In genomic region chr9:99911600-99911999, GRCh38 we compare ENCODE assay signal across 20 cellular contexts. TPM values are rescaled to one million over a fixed set of nuclear protein-coding genes. Genes with fewer than 3 reads are reported as not detected.
DNase-seq lines count a peak whose midpoint lies in the region; ATAC-seq, FAIRE-seq and TF ChIP-seq lines count a peak whose summit lies in the region.
"Had no signal": no experiment of that assay in that cellular context is flagged by ENCODE, and none has a peak within 500 bp of the region (broad histone marks: within the 10 kb centered on the region; RNA-seq: fewer than 3 reads in every experiment).

No MANE protein-coding gene starts in this region.

- no peak overlapping the region for H3K27ac Mint-ChIP-seq in WTC11
- H3K27ac Mint-ChIP-seq: B cell; CD4-positive, alpha-beta T cell; CD8-positive, alpha-beta T cell had no signal

- no peaks in the 10 kb centered on the region for H3K9me3 ChIP-seq in HepG2 (ENCODE audit: low read length)
- no peaks in the 10 kb centered on the region for H3K9me3 ChIP-seq in right lobe of liver
- H3K9me3 ChIP-seq: A549; BLaER1 treated with 17β-estradiol and CSF1 and Interleukin-3, amounts not matched to agents 10 nM and 100 nM; Caco-2 had no signal

- no peak overlapping the region for H3K27ac ChIP-seq in HepG2 (ENCODE audit: extremely low read length, insufficient read depth, low read length)
- H3K27ac ChIP-seq in right lobe of liver, result no peak overlapping the region
- H3K27ac ChIP-seq: 22Rv1; A549; BLaER1 treated with 17β-estradiol and CSF1 and Interleukin-3, amounts not matched to agents 10 nM and 100 nM; C4-2B had no signal

- ATAC-seq in HepG2 (no peak), right lobe of liver (no peak), WTC11 (no peak)
- ATAC-seq in activated T-cell treated with anti-CD3 and anti-CD28 coated beads, Interleukin-2, amount 50 U/mL, for 4 hours, result no peak
- ATAC-seq: A549; CD8-positive, alpha-beta T cell had no signal

- WGBS in HepG2 (ENCODE audit: low lambda C conversion rate), result 96% methylated on average over 7 of the region's 7 CpGs
- 100% methylated on average over 2 of the region's 7 CpGs for WGBS in right lobe of liver (ENCODE audit: insufficient coverage, low coverage, low lambda C conversion rate, missing lambda C conversion rate)

- POLR2A ChIA-PET in HepG2 (lab: Yijun Ruan, JAX) (no interaction called here), WTC11 (lab: Charles Lee) (no interaction called here)

- TF ChIP-seq RAD21 in HepG2 (CRISPR knock-in tag; IDR thresholded peaks at IDR 0.05), result no peak

- in situ Hi-C loops in HepG2 (cut with HindIII; ENCODE audit: extremely low pct_ligation_motif_present, low pct_unique_long_range_greater_than_20kb), result no loop called here

- BruUV-seq in HepG2 (replicated peaks; lab: Mats Ljungman, UMichigan), result no TSS peak

- TF ChIP-seq CTCF in HepG2 (CRISPR knock-in tag; IDR thresholded peaks at IDR 0.05) (no peak), right lobe of liver (IDR thresholded peaks at IDR 0.05) (no peak), WTC11 (IDR thresholded peaks at IDR 0.05) (no peak)

- DNase-seq in HepG2 (ENCODE audit: low spot score) (no peak), right lobe of liver (no peak), WTC11 (ENCODE audit: low spot score) (no peak), SW 1271 (lab: John Stamatoyannopoulos, UW) (no peak)
- DNase-seq in activated T-cell treated with anti-CD3 and anti-CD28 coated beads, Interleukin-2, amount 50 U/mL, for 4 hours, result no peak
- DNase-seq: AML-193; Caco-2; Calu3; CD4-positive, alpha-beta T cell; CD8-positive, alpha-beta T cell; DMS79 treated with DMSO at 0.1 percent for 48 hours; GF-D8 had no signal

- no peaks in the 10 kb centered on the region for H3K27me3 ChIP-seq in HepG2 (ENCODE audit: control insufficient read depth in 1 of 2, insufficient read depth in 2 of 2, low read length in 2 of 2)
- H3K27me3 ChIP-seq in right lobe of liver, result no peaks in the 10 kb centered on the region
- H3K27me3 ChIP-seq: BLaER1 treated with 17β-estradiol and CSF1 and Interleukin-3, amounts not matched to agents 10 nM and 100 nM had no signal

- TF ChIP-seq EP300 in HepG2 (IDR thresholded peaks at IDR 0.05; ENCODE audit: low read depth in 2 of 2, low read length in 2 of 2) (no peak), HepG2 (CRISPR knock-in tag; IDR thresholded peaks at IDR 0.05; ENCODE audit: borderline replicate concordance) (no peak)

- peaks cover 13% of the 10 kb centered on the region for H3K4me1 ChIP-seq in HepG2 (ENCODE audit: insufficient read depth, low read length)
- H3K4me1 ChIP-seq in right lobe of liver, result peaks cover 0 to 6% (median 2%) of the 10 kb centered on the region in 4 donors

- no peak for FAIRE-seq in HepG2 (lab: Jason Lieb, UNC)
- FAIRE-seq: A549, D721Med, G401.6, GM19239 had no signal

- H3K36me3 Mint-ChIP-seq in WTC11, result no peaks in the 10 kb centered on the region
- H3K36me3 Mint-ChIP-seq in activated T-cell treated with anti-CD3 and anti-CD28 coated beads, Interleukin-2, amount 50 U/mL, for 4 hours (ENCODE audit: insufficient read depth), result peaks cover 17% of the 10 kb centered on the region

- CTCF ChIA-PET in HepG2 (lab: Yijun Ruan, JAX; ENCODE audit: low intra/inter-chr PET ratio, low total read pairs), result no interaction called here
- CTCF ChIA-PET in WTC11 (lab: Charles Lee), result interaction anchor here (1.0 to 1.1 kb wide), 2 partner anchors 36 to 87 kb away, joined by 3 read pairs; no protein-coding TSS in a partner anchor

- H3K4me3 Mint-ChIP-seq in WTC11, result no peak overlapping the region
- no peak overlapping the region for H3K4me3 Mint-ChIP-seq in activated T-cell treated with anti-CD3 and anti-CD28 coated beads, Interleukin-2, amount 50 U/mL, for 4 hours
- H3K4me3 Mint-ChIP-seq: B cell; CD4-positive, alpha-beta T cell; CD8-positive, alpha-beta T cell had no signal

- H3K4me2 ChIP-seq in HepG2 (ENCODE audit: low read depth, low read length), result no peak overlapping the region
- H3K4me2 ChIP-seq: A549; BLaER1 treated with 17β-estradiol and CSF1 and Interleukin-3, amounts not matched to agents 10 nM and 100 nM had no signal

- H3K4me3 ChIP-seq in HepG2 (replicated peaks in 1 of 3; ENCODE audit: insufficient read depth in 1 of 3, low read depth in 2 of 3, low read length in 3 of 3) (no peak overlapping the region), right lobe of liver (no peak overlapping the region)
- H3K4me3 ChIP-seq: A549; BLaER1 treated with 17β-estradiol and CSF1 and Interleukin-3, amounts not matched to agents 10 nM and 100 nM had no signal

- no peak overlapping the region for H3K9ac ChIP-seq in HepG2 (ENCODE audit: insufficient read depth, low read depth, low read length)
- H3K9ac ChIP-seq: BLaER1 treated with 17β-estradiol and CSF1 and Interleukin-3, amounts not matched to agents 10 nM and 100 nM had no signal

- no peak overlapping the region for H2AFZ ChIP-seq in HepG2 (ENCODE audit: low read length)

- H3K9me3 Mint-ChIP-seq in WTC11, result no peaks in the 10 kb centered on the region
- H3K9me3 Mint-ChIP-seq in activated T-cell treated with anti-CD3 and anti-CD28 coated beads, Interleukin-2, amount 50 U/mL, for 4 hours, result no peaks in the 10 kb centered on the region
- H3K9me3 Mint-ChIP-seq: CD4-positive, alpha-beta T cell; CD8-positive, alpha-beta T cell had no signal

- H3K79me2 ChIP-seq in HepG2 (ENCODE audit: insufficient read depth, low read length), result peaks cover 21% of the 10 kb centered on the region

- H3K4me1 Mint-ChIP-seq in WTC11, result peaks cover 32% of the 10 kb centered on the region
- H3K4me1 Mint-ChIP-seq in activated T-cell treated with anti-CD3 and anti-CD28 coated beads, Interleukin-2, amount 50 U/mL, for 4 hours (ENCODE audit: low read depth), result peaks cover 46% of the 10 kb centered on the region

- TF ChIP-seq POLR2A in HepG2 (IDR thresholded peaks at IDR 0.05; ENCODE audit: insufficient read depth in 1 of 2, low read depth in 2 of 2, low read length in 2 of 2) (no peak), right lobe of liver (IDR thresholded peaks at IDR 0.05) (no peak)

- intact Hi-C loops in HepG2 (cut with micrococcal nuclease; ENCODE audit: unreplicated experiment) (no loop called here), right lobe of liver (cut with DNase I) (no loop called here)

- H3K27me3 Mint-ChIP-seq in WTC11 (ENCODE audit: low read depth), result peaks cover 14% of the 10 kb centered on the region
- no peaks in the 10 kb centered on the region for H3K27me3 Mint-ChIP-seq in activated T-cell treated with anti-CD3 and anti-CD28 coated beads, Interleukin-2, amount 50 U/mL, for 4 hours (ENCODE audit: low read depth)
- H3K27me3 Mint-ChIP-seq: B cell; CD4-positive, alpha-beta T cell had no signal

- 0 out of 2 replicates have a peak, but pooled peaks cover 2% of the 10 kb centered on the region for H4K20me1 ChIP-seq in HepG2 (ENCODE audit: insufficient read depth, low read length)

- H3K36me3 ChIP-seq in HepG2 (replicated peaks in 1 of 2; ENCODE audit: control insufficient read depth in 1 of 2, insufficient read depth in 2 of 2, low read length in 2 of 2), result peaks cover 2 to 12% of the 10 kb centered on the region in 2 experiments; a peak in 4 of 5 replicates
- H3K36me3 ChIP-seq in right lobe of liver, result peaks cover 0 to 10% (median 0%) of the 10 kb centered on the region in 4 donors

TF ChIP-seq in HepG2, 621 proteins besides CTCF, POLR2A, EP300 and RAD21:
- no peak for TF ChIP-seq ASH2L (IDR thresholded peaks at IDR 0.05; ENCODE audit: insufficient read length, low read depth, low read length)
- peak; percentile 67 for TF ChIP-seq ZNF121 (CRISPR knock-in tag; IDR thresholded peaks at IDR 0.05)

TF ChIP-seq in WTC11, 78 proteins besides CTCF, POLR2A, EP300 and RAD21:
- TF ChIP-seq ZNF263 (CRISPR knock-in tag; IDR thresholded peaks at IDR 0.05; ENCODE audit: low read depth), result no peak
- TF ChIP-seq ZNF121 (CRISPR knock-in tag; IDR thresholded peaks at IDR 0.05), result peak; percentile 77; the same call in 1 of the 2 replicates

RNA-seq across cellular contexts. Expression of gene STX17, which starts 5.1 kb away (rescaled TPM):
- 25.7 and 28.9 TPM in 2 replicates for total RNA-seq in HepG2 (2016; rRNA removed; fragmentation: Illumina TruSeq; extraction: Trizol)
- 6.8 and 7.6 TPM in 2 replicates for total RNA-seq in HepG2 (2016; cell fraction: cytosol; rRNA removed; fragmentation: Illumina TruSeq; extraction: Trizol; ENCODE audit: low read depth)
- total RNA-seq in HepG2 (2016; cell fraction: insoluble cytoplasmic fraction; rRNA removed; fragmentation: Illumina TruSeq; extraction: Trizol), result 23.1 and 30.1 TPM in 2 replicates
- 13.3 and 13.7 TPM in 2 replicates for total RNA-seq in HepG2 (2016; cell fraction: membrane; rRNA removed; fragmentation: Illumina TruSeq; extraction: Trizol)
- total RNA-seq in HepG2 (2016; cell fraction: nucleus; rRNA removed; fragmentation: Illumina TruSeq; extraction: Trizol), result 32.1 and 32.8 TPM in 2 replicates
- 6.1 and 8.3 TPM in 2 replicates for polyA plus RNA-seq in HepG2 (2011; rRNA removed)
- 4.2 and 6.3 TPM in 2 replicates for polyA plus RNA-seq in HepG2 (2011; cell fraction: cytosol; rRNA removed)
- polyA plus RNA-seq in HepG2 (2011; cell fraction: nucleus; rRNA removed), result 9.9 and 11.6 TPM in 2 replicates
- polyA plus RNA-seq in HepG2 (2012), result 8.6 and 11.7 TPM in 2 replicates
- 1.4 and 3.9 TPM in 2 replicates for polyA plus RNA-seq in HepG2 (2016; cell fraction: cytosol; fragmentation: Illumina TruSeq; extraction: Trizol; ENCODE audit: low read depth)
- 18.0 and 19.7 TPM in 2 replicates for polyA plus RNA-seq in HepG2 (2016; cell fraction: insoluble cytoplasmic fraction; fragmentation: Illumina TruSeq; extraction: Trizol; ENCODE audit: low read depth)
- 5.4 and 5.7 TPM in 2 replicates for polyA plus RNA-seq in HepG2 (2016; cell fraction: membrane; fragmentation: Illumina TruSeq; extraction: Trizol; ENCODE audit: low read depth)
- polyA plus RNA-seq in HepG2 (2016; cell fraction: nucleus; fragmentation: Illumina TruSeq; extraction: Trizol; ENCODE audit: insufficient read depth, low read depth), result 20.1 and 24.1 TPM in 2 replicates
- 8.5 and 9.0 TPM in 2 replicates for polyA minus RNA-seq in HepG2 (2011; rRNA and poly(A)+ RNA removed; ENCODE audit: low replicate concordance)
- 9.3 and 11.5 TPM in 2 replicates for polyA minus RNA-seq in HepG2 (2011; cell fraction: cytosol; rRNA and poly(A)+ RNA removed)
- polyA minus RNA-seq in HepG2 (2011; cell fraction: nucleus; rRNA and poly(A)+ RNA removed), result 48.7 and 50.6 TPM in 2 replicates
- total RNA-seq in right lobe of liver, result 10 to 100 TPM; 19.9 to 28.2 (median 23.2) TPM
- 22.1 to 23.8 TPM (median 23.2 TPM) in 3 replicates for total RNA-seq in WTC11 (2021)
- 10 to 100 TPM; 16.4 to 18.5 (median 18.2) TPM for total RNA-seq in activated T-cell treated with anti-CD3 and anti-CD28 coated beads, Interleukin-2, amount 50 U/mL, for 4 hours

Comparison
In these comparisons a context has a peak if more than half of its experiments do, and no peak if none do; other contexts are left out.
1. Of the 50 proteins assayed by ChIP-seq in both HepG2 and WTC11: peak only in HepG2: none; only in WTC11: none; in both: ZNF121; in neither: 49.